In the genomic region with DNA sequence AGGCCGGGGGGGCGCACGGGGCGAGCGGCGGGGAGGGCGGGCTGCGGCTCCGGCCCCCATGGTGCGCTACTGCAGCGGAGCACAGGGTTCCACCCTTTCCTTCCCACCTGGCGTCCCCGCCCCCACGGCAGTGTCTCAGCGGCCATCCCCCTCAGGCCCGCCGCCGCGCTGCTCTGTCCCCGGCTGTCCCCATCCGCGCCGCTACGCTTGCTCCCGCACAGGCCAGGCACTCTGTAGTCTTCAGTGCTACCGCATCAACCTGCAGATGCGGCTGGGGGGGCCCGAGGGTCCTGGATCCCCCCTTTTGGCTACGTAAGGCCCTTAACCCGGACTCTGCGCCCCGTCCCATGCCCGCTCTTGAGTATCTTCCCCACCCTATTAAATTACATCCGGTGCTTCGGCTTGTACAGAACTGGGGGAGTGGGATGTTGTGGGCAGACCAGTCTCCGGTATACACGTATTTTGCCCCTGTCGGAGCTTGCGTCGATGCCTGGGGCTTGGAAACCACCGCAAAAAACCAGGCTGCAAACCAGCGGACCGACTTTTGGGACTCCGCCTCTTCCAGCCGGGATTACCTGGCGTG, we compare ENCODE assay signal across 1 cellular context.
TF ChIP-seq lines count a peak whose summit lies in the region.

No MANE protein-coding gene starts in this region.

TF ChIP-seq in GM23338, 12 proteins besides CTCF, POLR2A, EP300 and RAD21 (continued from another document):
- TF ChIP-seq, protein P1, sequence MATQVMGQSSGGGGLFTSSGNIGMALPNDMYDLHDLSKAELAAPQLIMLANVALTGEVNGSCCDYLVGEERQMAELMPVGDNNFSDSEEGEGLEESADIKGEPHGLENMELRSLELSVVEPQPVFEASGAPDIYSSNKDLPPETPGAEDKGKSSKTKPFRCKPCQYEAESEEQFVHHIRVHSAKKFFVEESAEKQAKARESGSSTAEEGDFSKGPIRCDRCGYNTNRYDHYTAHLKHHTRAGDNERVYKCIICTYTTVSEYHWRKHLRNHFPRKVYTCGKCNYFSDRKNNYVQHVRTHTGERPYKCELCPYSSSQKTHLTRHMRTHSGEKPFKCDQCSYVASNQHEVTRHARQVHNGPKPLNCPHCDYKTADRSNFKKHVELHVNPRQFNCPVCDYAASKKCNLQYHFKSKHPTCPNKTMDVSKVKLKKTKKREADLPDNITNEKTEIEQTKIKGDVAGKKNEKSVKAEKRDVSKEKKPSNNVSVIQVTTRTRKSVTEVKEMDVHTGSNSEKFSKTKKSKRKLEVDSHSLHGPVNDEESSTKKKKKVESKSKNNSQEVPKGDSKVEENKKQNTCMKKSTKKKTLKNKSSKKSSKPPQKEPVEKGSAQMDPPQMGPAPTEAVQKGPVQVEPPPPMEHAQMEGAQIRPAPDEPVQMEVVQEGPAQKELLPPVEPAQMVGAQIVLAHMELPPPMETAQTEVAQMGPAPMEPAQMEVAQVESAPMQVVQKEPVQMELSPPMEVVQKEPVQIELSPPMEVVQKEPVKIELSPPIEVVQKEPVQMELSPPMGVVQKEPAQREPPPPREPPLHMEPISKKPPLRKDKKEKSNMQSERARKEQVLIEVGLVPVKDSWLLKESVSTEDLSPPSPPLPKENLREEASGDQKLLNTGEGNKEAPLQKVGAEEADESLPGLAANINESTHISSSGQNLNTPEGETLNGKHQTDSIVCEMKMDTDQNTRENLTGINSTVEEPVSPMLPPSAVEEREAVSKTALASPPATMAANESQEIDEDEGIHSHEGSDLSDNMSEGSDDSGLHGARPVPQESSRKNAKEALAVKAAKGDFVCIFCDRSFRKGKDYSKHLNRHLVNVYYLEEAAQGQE (IDR thresholded peaks at IDR 0.05; ENCODE audit: unreplicated experiment) = no peak
- TF ChIP-seq STAT1 (IDR thresholded peaks at IDR 0.05; ENCODE audit: unreplicated experiment) = no peak
